ENCODE assay signal across 21 cellular contexts in genomic region chr12:105419606-105420005, GRCh38.
"Had no signal": no experiment of that assay in that cellular context is flagged by ENCODE, and none has a peak within 500 bp of the region (broad histone marks: within the 10 kb centered on the region; RNA-seq: fewer than 3 reads in every experiment).

No MANE protein-coding gene starts in this region.

- H3K27ac Mint-ChIP-seq: activated CD8-positive, alpha-beta T cell treated with anti-CD3 and anti-CD28 coated beads for 36 hours; activated naive CD4-positive, alpha-beta T cell treated with anti-CD3 and anti-CD28 coated beads, Interleukin-2, amount 50 U/mL, for 72 hours; naive thymus-derived CD4-positive, alpha-beta T cell had no signal

- H3K36me3 Mint-ChIP-seq: activated naive CD4-positive, alpha-beta T cell treated with anti-CD3 and anti-CD28 coated beads, Interleukin-2, amount 50 U/mL, for 72 hours; naive thymus-derived CD4-positive, alpha-beta T cell had no signal

- H3K4me3 Mint-ChIP-seq: activated CD8-positive, alpha-beta T cell treated with anti-CD3 and anti-CD28 coated beads for 36 hours; naive thymus-derived CD4-positive, alpha-beta T cell had no signal

- H3K4me2 ChIP-seq: hepatocyte had no signal

- H3K4me1 Mint-ChIP-seq: naive thymus-derived CD4-positive, alpha-beta T cell had no signal

- H3K79me2 ChIP-seq: hepatocyte had no signal

- H3K36me3 ChIP-seq: esophagus muscularis mucosa, neutrophil, transverse colon had no signal

- H3K9me3 Mint-ChIP-seq: activated CD8-positive, alpha-beta T cell treated with anti-CD3 and anti-CD28 coated beads for 36 hours; activated naive CD4-positive, alpha-beta T cell treated with anti-CD3 and anti-CD28 coated beads, Interleukin-2, amount 50 U/mL, for 72 hours; naive thymus-derived CD4-positive, alpha-beta T cell had no signal

- H2AFZ ChIP-seq: hepatocyte had no signal

- H3K9me3 ChIP-seq: body of pancreas, esophagus muscularis mucosa, neutrophil, transverse colon had no signal

- H3K27me3 Mint-ChIP-seq: activated CD8-positive, alpha-beta T cell treated with anti-CD3 and anti-CD28 coated beads for 36 hours had no signal

- H3K4me3 ChIP-seq: body of pancreas, coronary artery, esophagus muscularis mucosa, hepatocyte, lung, skin epidermis, transverse colon had no signal

- DNase-seq: activated CD4-positive, alpha-beta T cell treated with anti-CD3 and anti-CD28 coated beads for 4 hours; activated CD8-positive, alpha-beta T cell treated with anti-CD3 and anti-CD28 coated beads for 36 hours; activated gamma-delta T cell; activated T-cell treated with anti-CD3 and anti-CD28 coated beads, Interleukin-2, amount 50 U/mL, for 48 hours; body of pancreas; central memory CD4-positive, alpha-beta T cell; islet precursor cell; naive thymus-derived CD4-positive, alpha-beta T cell; posterior cingulate gyrus; retina; stimulated activated CD4-positive, alpha-beta T cell treated with anti-CD3 and anti-CD28 coated beads, Interleukin-4, amount 100 ng/mL, for 24 hours; stimulated activated naive CD4-positive, alpha-beta T cell; T1000; transverse colon had no signal

- H3K27ac ChIP-seq: body of pancreas, esophagus muscularis mucosa, hepatocyte, neutrophil, transverse colon had no signal

- H3K27me3 ChIP-seq: body of pancreas, esophagus muscularis mucosa, hepatocyte, transverse colon had no signal

- H3K4me1 ChIP-seq: body of pancreas, esophagus muscularis mucosa, transverse colon had no signal
